ENCODE assay signal across 10 cellular contexts in genomic region chr15:85723960-85724945, GRCh38.
DNase-seq lines count a peak whose midpoint lies in the region; ATAC-seq and TF ChIP-seq lines count a peak whose summit lies in the region.
"Had no signal": no experiment of that assay in that cellular context is flagged by ENCODE, and none has a peak within 500 bp of the region (broad histone marks: within the 10 kb centered on the region; RNA-seq: fewer than 3 reads in every experiment).

No MANE protein-coding gene starts in this region.

- H3K27me3 Mint-ChIP-seq in CD14-positive monocyte (ENCODE audit: low read depth in 3 of 3): no peaks in the 10 kb centered on the region
- no peaks in the 10 kb centered on the region for H3K27me3 Mint-ChIP-seq in activated CD4-positive, alpha-beta T cell treated with anti-CD3 and anti-CD28 coated beads, Interleukin-2, amount 10 ng/mL, durations not matched to agents 24 days and 14 days

- TF ChIP-seq CTCF in CD14-positive monocyte (IDR thresholded peaks at IDR 0.05) (no peak), sigmoid colon (IDR thresholded peaks at IDR 0.05) (no peak), foreskin fibroblast (IDR thresholded peaks at IDR 0.05; ENCODE audit: low read depth, low read length) (no peak)

- H3K4me1 Mint-ChIP-seq in CD14-positive monocyte: no peaks in the 10 kb centered on the region
- peaks cover 30% of the 10 kb centered on the region for H3K4me1 Mint-ChIP-seq in activated CD4-positive, alpha-beta T cell treated with anti-CD3 and anti-CD28 coated beads, Interleukin-2, amount 10 ng/mL, durations not matched to agents 24 days and 14 days

- H3K4me3 Mint-ChIP-seq in CD14-positive monocyte: no peak overlapping the region
- peak overlapping the region; percentile 67 for H3K4me3 Mint-ChIP-seq in activated CD4-positive, alpha-beta T cell treated with anti-CD3 and anti-CD28 coated beads, Interleukin-2, amount 10 ng/mL, durations not matched to agents 24 days and 14 days

- H3K4me1 ChIP-seq in sigmoid colon (peaks cover 0 to 41% (median 37%) of the 10 kb centered on the region in 4 donors), HAP-1 (no peaks in the 10 kb centered on the region)

- no peaks in the 10 kb centered on the region for H3K9me3 Mint-ChIP-seq in CD14-positive monocyte
- H3K9me3 Mint-ChIP-seq in activated CD4-positive, alpha-beta T cell treated with anti-CD3 and anti-CD28 coated beads, Interleukin-2, amount 10 ng/mL, durations not matched to agents 24 days and 14 days: no peaks in the 10 kb centered on the region

- peak overlapping the region; percentile 65 to 84 (median 73) for H3K27ac ChIP-seq in sigmoid colon

- intact Hi-C loops in CD14-positive monocyte (cut with micrococcal nuclease) (no loop called here), Right ventricle myocardium superior (cut with DNase I) (no loop called here), sigmoid colon (cut with DNase I) (no loop called here)
- intact Hi-C loops in activated CD4-positive, alpha-beta T cell treated with anti-CD3 and anti-CD28 coated beads, Interleukin-2, amount 10 ng/mL, durations not matched to agents 24 days and 14 days (cut with micrococcal nuclease): loop anchor here (1.0 to 5.0 kb wide), 3 partner anchors 17 to 237 kb away; no protein-coding TSS in a partner anchor

- no peak for TF ChIP-seq POLR2A in sigmoid colon (IDR thresholded peaks at IDR 0.05)

- H3K27ac Mint-ChIP-seq in CD14-positive monocyte: peak overlapping the region; percentile 15 to 82 (median 55)
- peak overlapping the region; percentile 90 for H3K27ac Mint-ChIP-seq in activated CD4-positive, alpha-beta T cell treated with anti-CD3 and anti-CD28 coated beads, Interleukin-2, amount 10 ng/mL, durations not matched to agents 24 days and 14 days

- H3K36me3 ChIP-seq in sigmoid colon: peaks cover 2 to 69% (median 49%) of the 10 kb centered on the region in 4 donors
- H3K36me3 ChIP-seq in HAP-1 (replicated peaks): peaks cover 49% of the 10 kb centered on the region

- no peak for TF ChIP-seq EP300 in sigmoid colon (IDR thresholded peaks at IDR 0.05)

- H3K36me3 Mint-ChIP-seq in CD14-positive monocyte: peaks cover 88 to 99% of the 10 kb centered on the region in 2 donors
- peaks cover 72% of the 10 kb centered on the region for H3K36me3 Mint-ChIP-seq in activated CD4-positive, alpha-beta T cell treated with anti-CD3 and anti-CD28 coated beads, Interleukin-2, amount 10 ng/mL, durations not matched to agents 24 days and 14 days (ENCODE audit: low read depth)

- 29 to 52% methylated on average over 10 of the region's 10 CpGs for WGBS in sigmoid colon, 2 donors

- H3K27me3 ChIP-seq in sigmoid colon (no peaks in the 10 kb centered on the region), HAP-1 (ENCODE audit: low read depth) (no peaks in the 10 kb centered on the region)

- H3K9me3 ChIP-seq in sigmoid colon (no peaks in the 10 kb centered on the region), HAP-1 (no peaks in the 10 kb centered on the region)

- DNase-seq in CD14-positive monocyte (ENCODE audit: low spot score) (no peak), Right ventricle myocardium superior (no peak), sigmoid colon (no peak), foreskin fibroblast (no peak), HAP-1 (ENCODE audit: low spot score in 2 of 2) (no peak), NCI-H345 (lab: John Stamatoyannopoulos, UW) (no peak)
- DNase-seq in activated CD4-positive, alpha-beta T cell treated with anti-CD3 and anti-CD28 coated beads, Interleukin-2, amount 10 ng/mL, durations not matched to agents 24 days and 14 days: peak; percentile 67
- DNase-seq: kidney, NCI-H526 treated with DMSO at 0.1 percent for 48 hours had no signal

- peak; percentile 42 for ATAC-seq in Right ventricle myocardium superior (ENCODE audit: poor library complexity)
- ATAC-seq in GM18858 (IDR thresholded peaks at IDR 0.05; ENCODE audit: unreplicated experiment): no peak

- in situ Hi-C loops in HAP-1 (cut with MboI; ENCODE audit: low sequenced_read_pairs): no loop called here

- H3K4me3 ChIP-seq in sigmoid colon (no peak overlapping the region), foreskin fibroblast (ENCODE audit: low read depth in 1 of 2, low read length in 2 of 2) (no peak overlapping the region), HAP-1 (no peak overlapping the region)
